8 cellular contexts compared by ENCODE assay signal in the genomic region with DNA sequence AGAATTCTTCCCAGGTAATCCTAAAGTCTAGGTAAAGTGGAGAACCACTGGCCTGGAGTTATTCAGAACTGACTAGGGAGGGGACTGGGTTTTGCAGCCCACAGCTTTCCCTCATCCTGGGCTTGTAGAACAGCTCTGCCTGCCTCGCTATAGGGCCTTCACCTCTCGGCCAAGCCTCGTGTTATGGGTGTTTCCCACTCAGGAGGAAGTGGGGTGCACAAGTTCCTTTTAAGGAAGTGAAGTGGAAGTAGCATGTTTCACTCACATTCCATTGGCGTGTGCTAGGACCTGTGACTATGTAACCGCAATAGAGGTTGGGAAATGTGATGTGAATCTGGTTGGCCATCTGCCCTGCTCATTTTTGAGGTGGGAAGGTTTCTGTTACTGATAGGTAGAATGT. TPM values are rescaled to one million over a fixed set of nuclear protein-coding genes. Genes with fewer than 3 reads are reported as not detected.
A peak's percentile ranks its signal among the peaks of the same experiment; 100 is the strongest.
DNase-seq lines count a peak whose midpoint lies in the region; ATAC-seq and TF ChIP-seq lines count a peak whose summit lies in the region.
"Not testable (repeated sequence)": the region's sequence is repeated elsewhere in the genome, so short reads cannot be mapped to it uniquely, and the experiment has no call there.

No MANE protein-coding gene starts in this region.

- peak overlapping the region; percentile 27 for H3K27ac ChIP-seq in RWPE2 (ENCODE audit: poor library complexity, severe bottlenecking)
- not testable (repeated sequence) for H3K27ac ChIP-seq in left lung, upper lobe of right lung

- TF ChIP-seq CTCF in RWPE2 (IDR thresholded peaks at IDR 0.05; ENCODE audit: poor library complexity, severe bottlenecking); left lung (IDR thresholded peaks at IDR 0.05); upper lobe of right lung (IDR thresholded peaks at IDR 0.05): not testable (repeated sequence)

- intact Hi-C loops in left lung (cut with DNase I); upper lobe of right lung (cut with DNase I): not testable (repeated sequence)

- not testable (repeated sequence) for H3K9me3 ChIP-seq in RWPE2 (ENCODE audit: severe bottlenecking); left lung; upper lobe of right lung

- ATAC-seq in RWPE2 (ENCODE audit: low read depth) (peak; percentile 99), esophagus mucosa (peak; percentile 61), left lung (peak; percentile 75), upper lobe of right lung (peak; percentile 96)

- H3K4me3 ChIP-seq in RWPE2 (ENCODE audit: severe bottlenecking); left lung; upper lobe of right lung: not testable (repeated sequence)

- not testable (repeated sequence) for H3K27me3 ChIP-seq in RWPE2 (ENCODE audit: insufficient read depth, poor library complexity, severe bottlenecking); left lung; upper lobe of right lung

- DNase-seq in EL: peak; percentile 85
- peak; percentile 36 for DNase-seq in HS-5 (ENCODE audit: low read depth)
- peak; percentile 84 for DNase-seq in NCI-H460 (ENCODE audit: extremely low read depth, low read depth)
- DNase-seq in RWPE2 (ENCODE audit: low spot score); upper lobe of right lung: not testable (repeated sequence)
- peak; percentile 81 for DNase-seq in amniotic epithelial cell (ENCODE audit: low read depth)
- peak in 1 of 2 donors; percentile 37 for DNase-seq in left lung

- not testable (repeated sequence) for H3K36me3 ChIP-seq in RWPE2 (ENCODE audit: low read depth); left lung; upper lobe of right lung

- peaks cover 11% of the 10 kb centered on the region for H3K4me1 ChIP-seq in RWPE2 (ENCODE audit: insufficient read depth, poor library complexity, severe bottlenecking)
- H3K4me1 ChIP-seq in left lung: peaks cover 0 to 23% of the 10 kb centered on the region in 2 donors
- not testable (repeated sequence) for H3K4me1 ChIP-seq in upper lobe of right lung

RNA-seq across cellular contexts. Expression of a gene that starts 20.5 kb away (rescaled TPM):
- total RNA-seq in NCI-H460 (2014; rRNA removed; shearing (Covaris generic)): 2.8 and 3.7 TPM in 2 replicates
- 1.2 and 1.6 TPM in 2 replicates for polyA plus RNA-seq in NCI-H460 (2014; cell fraction: nucleus; rRNA removed)
- total RNA-seq in esophagus mucosa (7.5 TPM), left lung (10 to 100 TPM; 26.3 to 33.9 TPM), upper lobe of right lung (26.0 TPM)
